In genomic region chr1:77889240-77889637, GRCh38 we compare ENCODE assay signal across 9 cellular contexts. TPM values are rescaled to one million over a fixed set of nuclear protein-coding genes. Genes with fewer than 3 reads are reported as not detected.
DNase-seq lines count a peak whose midpoint lies in the region; ATAC-seq lines count a peak whose summit lies in the region.
"Had no signal": no experiment of that assay in that cellular context is flagged by ENCODE, and none has a peak within 500 bp of the region (broad histone marks: within the 10 kb centered on the region; RNA-seq: fewer than 3 reads in every experiment).

No MANE protein-coding gene starts in this region.

- no peak overlapping the region for H3K27ac ChIP-seq in effector memory CD4-positive, alpha-beta T cell (ENCODE audit: insufficient read depth, low read length, poor library complexity, severe bottlenecking)
- H3K27ac ChIP-seq in mesenchymal stem cell (ENCODE audit: low read length, poor library complexity, severe bottlenecking), result peak overlapping the region; percentile 99
- H3K27ac ChIP-seq: 22Rv1 had no signal

- peak overlapping the region in 1 of 2 experiments; percentile 72 for H3K14ac ChIP-seq in mesenchymal stem cell (ENCODE audit: low read length in 2 of 2)

- no peak overlapping the region for H4K91ac ChIP-seq in mesenchymal stem cell (ENCODE audit: low read length)

- H3K36me3 ChIP-seq in NT2/D1 (ENCODE audit: insufficient read depth, insufficient read length, low read length) (peaks cover 15% of the 10 kb centered on the region), mesenchymal stem cell (ENCODE audit: control insufficient read depth in 1 of 2, insufficient read depth in 2 of 2, low read depth in 1 of 2, low read length in 2 of 2) (peaks cover 5 to 7% of the 10 kb centered on the region in 2 experiments)
- no peaks in the 10 kb centered on the region for H3K36me3 ChIP-seq in effector memory CD4-positive, alpha-beta T cell (ENCODE audit: control insufficient read depth, insufficient read depth, low read length)

- peak overlapping the region; percentile 74 to 83 for H3K18ac ChIP-seq in mesenchymal stem cell (ENCODE audit: low read depth in 1 of 2, low read length in 2 of 2)

- peak overlapping the region; percentile 14 for H4K8ac ChIP-seq in mesenchymal stem cell (ENCODE audit: low read length)

- H3K4me2 ChIP-seq in mesenchymal stem cell (ENCODE audit: low read length, poor library complexity, severe bottlenecking), result peak overlapping the region; percentile 63

- peak overlapping the region; percentile 43 for H2BK120ac ChIP-seq in mesenchymal stem cell (ENCODE audit: low read depth, low read length)

- DNase-seq in DMS 273 (lab: John Stamatoyannopoulos, UW; ENCODE audit: unreplicated experiment) (peak; percentile 52), DMS 273 treated with DMSO at 0.1 percent for 48 hours (lab: John Stamatoyannopoulos, UW) (no peak), NT2/D1 (ENCODE audit: low read depth, low spot score) (peak; percentile 43), mesenchymal stem cell (peak; percentile 79), midbrain (lab: John Stamatoyannopoulos, UW) (no peak), hippocampal formation (lab: John Stamatoyannopoulos, UW) (no peak)
- DNase-seq in effector memory CD4-positive, alpha-beta T cell, result no peak

- peaks cover 11% of the 10 kb centered on the region for H3K79me1 ChIP-seq in mesenchymal stem cell (replicated peaks; ENCODE audit: low read length, poor library complexity, severe bottlenecking)

- ATAC-seq in GM18867 (IDR thresholded peaks at IDR 0.05; ENCODE audit: unreplicated experiment), result no peak

- H2AFZ ChIP-seq in mesenchymal stem cell (ENCODE audit: low read depth, low read length), result peak overlapping the region; percentile 15

- H3K9me3 ChIP-seq in NT2/D1 (ENCODE audit: insufficient read depth, low read length) (no peaks in the 10 kb centered on the region), mesenchymal stem cell (ENCODE audit: control insufficient read depth, low read length) (no peaks in the 10 kb centered on the region)
- H3K9me3 ChIP-seq in effector memory CD4-positive, alpha-beta T cell (ENCODE audit: control insufficient read depth, low read length), result no peaks in the 10 kb centered on the region

- peak overlapping the region; percentile 99 for H3K9ac ChIP-seq in NT2/D1 (ENCODE audit: insufficient read length, low read depth)
- peak overlapping the region; percentile 99 for H3K9ac ChIP-seq in mesenchymal stem cell (ENCODE audit: low read length)

- peak overlapping the region; percentile 31 for H2AK5ac ChIP-seq in mesenchymal stem cell (ENCODE audit: low read length, severe bottlenecking)

- WGBS in mesenchymal stem cell, result 0% methylated on average over 5 of the region's 9 CpGs

- H2BK15ac ChIP-seq in mesenchymal stem cell (ENCODE audit: low read depth, poor library complexity, severe bottlenecking), result peak overlapping the region; percentile 33

- H3K4me1 ChIP-seq in NT2/D1 (ENCODE audit: insufficient read depth, insufficient read length), result peaks cover 2% of the 10 kb centered on the region
- peaks cover 7% of the 10 kb centered on the region for H3K4me1 ChIP-seq in effector memory CD4-positive, alpha-beta T cell (ENCODE audit: control insufficient read depth, insufficient read depth, low read length, poor library complexity, severe bottlenecking)
- peaks cover 8% of the 10 kb centered on the region for H3K4me1 ChIP-seq in mesenchymal stem cell (ENCODE audit: control insufficient read depth, insufficient read depth, low read depth, low read length)

- H3K4ac ChIP-seq in mesenchymal stem cell (ENCODE audit: low read depth in 1 of 2, low read length in 2 of 2), result peak overlapping the region; percentile 84 to 97

- H2BK5ac ChIP-seq in mesenchymal stem cell (ENCODE audit: low read depth, low read length, poor library complexity, severe bottlenecking), result peak overlapping the region; percentile 96

- peak overlapping the region in 1 of 2 experiments; percentile 87 for H2BK12ac ChIP-seq in mesenchymal stem cell (ENCODE audit: low read length in 2 of 2)

- H3K4me3 ChIP-seq in NT2/D1 (ENCODE audit: insufficient read length, low read depth), result peak overlapping the region; percentile 93
- peak overlapping the region; percentile 53 for H3K4me3 ChIP-seq in effector memory CD4-positive, alpha-beta T cell (ENCODE audit: insufficient read depth, low read depth, low read length, poor library complexity, severe bottlenecking)
- H3K4me3 ChIP-seq in mesenchymal stem cell (ENCODE audit: insufficient read depth in 1 of 2, low read depth in 1 of 2, low read length in 2 of 2), result peak overlapping the region; percentile 70 to 92

- H3K27me3 ChIP-seq in NT2/D1 (ENCODE audit: insufficient read depth, insufficient read length) (no peaks in the 10 kb centered on the region), mesenchymal stem cell (ENCODE audit: control insufficient read depth in 1 of 2, insufficient read depth in 1 of 2, low read length in 2 of 2) (no peaks in the 10 kb centered on the region)
- peaks cover 5% of the 10 kb centered on the region for H3K27me3 ChIP-seq in effector memory CD4-positive, alpha-beta T cell (replicated peaks; ENCODE audit: control insufficient read depth, insufficient read depth, low read length, poor library complexity, severe bottlenecking)

- no peak overlapping the region for H3K23ac ChIP-seq in mesenchymal stem cell (ENCODE audit: low read length in 2 of 2)

RNA-seq across cellular contexts. Expression of gene NEXN, which starts 0.8 kb away (rescaled TPM):
- 133 TPM for polyA plus RNA-seq in mesenchymal stem cell (2013, experiment 1 of 2)
- 136 TPM for polyA plus RNA-seq in mesenchymal stem cell (2013, experiment 2 of 2)

Comparison
In these comparisons a context has a peak if more than half of its experiments do, and no peak if none do; other contexts are left out.
1. DNase-seq: peak in DMS 273 (single experiment), NT2/D1 (single experiment) and mesenchymal stem cell (single experiment); none in DMS 273 treated with DMSO at 0.1 percent for 48 hours (single experiment), effector memory CD4-positive, alpha-beta T cell (0 of 3), midbrain (single experiment) and hippocampal formation (0 of 2).
2. Peak in every context shown above with its lines, with median percentiles within 50 percentile points of each other: H3K4me3 ChIP-seq.